Comparison of ENCODE assay signal across 1 cellular context in the genomic region with DNA sequence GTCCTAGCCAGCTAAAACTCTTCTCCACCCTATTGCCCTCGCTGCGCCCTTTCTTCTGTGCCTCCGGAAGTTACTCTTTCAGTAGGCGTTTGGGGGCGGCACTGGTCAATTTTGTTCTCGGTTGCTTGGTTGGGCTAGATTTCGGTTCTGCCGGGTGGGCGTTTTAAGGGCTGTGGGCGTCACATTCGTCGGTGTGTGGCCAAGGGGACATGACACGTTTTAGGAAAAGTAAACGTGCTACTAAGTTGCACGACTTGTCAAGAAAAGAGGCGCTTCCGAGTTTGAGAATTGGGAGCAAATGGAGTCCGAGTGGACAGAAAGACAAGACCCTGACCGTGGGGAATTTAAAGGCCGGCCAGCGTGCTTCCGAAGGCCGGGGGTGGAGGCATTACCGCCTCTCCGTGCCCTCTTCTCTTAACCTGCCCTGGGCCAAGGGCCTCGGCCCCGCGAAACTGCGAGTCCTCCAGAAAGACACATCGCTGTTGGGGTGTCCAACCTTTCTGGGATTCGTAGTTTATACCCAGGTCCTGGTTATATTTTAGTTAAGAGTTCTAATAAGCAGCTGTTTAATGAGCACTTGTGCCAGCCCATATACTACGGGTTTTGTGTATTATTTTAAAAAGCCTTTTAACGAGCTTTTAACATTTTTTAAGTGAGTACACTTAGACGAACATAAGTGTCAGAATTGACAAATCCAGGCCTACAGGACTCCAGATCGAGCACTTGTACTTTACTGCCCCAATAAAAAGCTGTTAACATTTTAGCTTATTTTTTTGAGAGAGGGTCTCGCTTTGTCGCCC.
TF ChIP-seq lines count a peak whose summit lies in the region.

No MANE protein-coding gene starts in this region.

TF ChIP-seq in HepG2, 621 proteins besides CTCF, POLR2A, EP300 and RAD21 (continued from another document and continues in another):
- TF ChIP-seq CAMTA2 (CRISPR knock-in tag; IDR thresholded peaks at IDR 0.05; ENCODE audit: borderline replicate concordance) (peak; percentile 59; the same call in 1 of the 2 replicates), HNF1A (IDR thresholded peaks at IDR 0.05; ENCODE audit: low read depth) (peak; percentile 50), HNF1A (CRISPR knock-in tag; IDR thresholded peaks at IDR 0.05; ENCODE audit: borderline replicate concordance) (no peak; the same call in 1 of the 2 replicates), ZNF572 (CRISPR knock-in tag; IDR thresholded peaks at IDR 0.05) (peak; percentile 72), ZNF782 (CRISPR knock-in tag; IDR thresholded peaks at IDR 0.05; ENCODE audit: borderline replicate concordance) (peak; percentile 99), MED8 (CRISPR knock-in tag; IDR thresholded peaks at IDR 0.05; ENCODE audit: insufficient replicate concordance) (peak; percentile 81), MTF2 (CRISPR knock-in tag; IDR thresholded peaks at IDR 0.05; ENCODE audit: borderline replicate concordance) (0 out of 2 replicates have a peak, but pooled peaks have one; percentile 53), HES4 (CRISPR knock-in tag; IDR thresholded peaks at IDR 0.05; ENCODE audit: borderline replicate concordance) (0 out of 2 replicates have a peak, but pooled peaks have one; percentile 40), ZNF350 (CRISPR knock-in tag; IDR thresholded peaks at IDR 0.05; ENCODE audit: borderline replicate concordance, low read depth) (no peak; the same call in 1 of the 2 replicates), ZNF816 (CRISPR knock-in tag; IDR thresholded peaks at IDR 0.05; ENCODE audit: borderline replicate concordance) (no peak), ZFX (CRISPR knock-in tag; IDR thresholded peaks at IDR 0.05; ENCODE audit: low read depth) (peak; percentile 48; the same call in 1 of the 2 replicates), ZNF646 (CRISPR knock-in tag; IDR thresholded peaks at IDR 0.05) (peak; percentile 37; the same call in 1 of the 2 replicates), NFYB (CRISPR knock-in tag; IDR thresholded peaks at IDR 0.05) (0 out of 2 replicates have a peak, but pooled peaks have one; percentile 4), ZBTB7B (CRISPR knock-in tag; IDR thresholded peaks at IDR 0.05) (peak; percentile 95), ZNF670 (CRISPR knock-in tag; IDR thresholded peaks at IDR 0.05; ENCODE audit: borderline replicate concordance) (peak; percentile 68; the same call in 1 of the 2 replicates), ELF4 (CRISPR knock-in tag; IDR thresholded peaks at IDR 0.05; ENCODE audit: borderline replicate concordance) (0 out of 2 replicates have a peak, but pooled peaks have one; percentile 56), SIN3A (IDR thresholded peaks at IDR 0.05; ENCODE audit: borderline replicate concordance, low read depth, low read length) (peak; percentile 61; the same call in 1 of the 2 replicates), SOX6 (IDR thresholded peaks at IDR 0.05) (no peak), SOX6 (CRISPR knock-in tag; IDR thresholded peaks at IDR 0.05) (peak; percentile 8; the same call in 1 of the 2 replicates), RXRB (CRISPR knock-in tag; IDR thresholded peaks at IDR 0.05; ENCODE audit: borderline replicate concordance) (no peak), ZNF605 (CRISPR knock-in tag; IDR thresholded peaks at IDR 0.05) (peak; percentile 58), SMYD3 (CRISPR knock-in tag; IDR thresholded peaks at IDR 0.05) (0 out of 2 replicates have a peak, but pooled peaks have one; percentile 7), SALL2 (CRISPR knock-in tag; IDR thresholded peaks at IDR 0.05) (peak; percentile 40), KDM5B (CRISPR knock-in tag; IDR thresholded peaks at IDR 0.05; ENCODE audit: borderline replicate concordance) (peak; percentile 56; the same call in 1 of the 2 replicates), TCF7 (IDR thresholded peaks at IDR 0.05; ENCODE audit: low read depth) (0 out of 2 replicates have a peak, but pooled peaks have one; percentile 23), PAWR (CRISPR knock-in tag; IDR thresholded peaks at IDR 0.05; ENCODE audit: borderline replicate concordance) (no peak), AFF4 (CRISPR knock-in tag; IDR thresholded peaks at IDR 0.05) (peak; percentile 80), ZNF788 (CRISPR knock-in tag; IDR thresholded peaks at IDR 0.05; ENCODE audit: borderline replicate concordance) (peak; percentile 8; the same call in 1 of the 2 replicates), ZNF83 (CRISPR knock-in tag; IDR thresholded peaks at IDR 0.05; ENCODE audit: borderline replicate concordance) (no peak), TP53 (CRISPR knock-in tag; conservative IDR thresholded peaks at IDR 0.05) (0 out of 2 replicates have a peak, but pooled peaks have one; percentile 11), ZNF792 (CRISPR knock-in tag; IDR thresholded peaks at IDR 0.05) (peak; percentile 40; the same call in 1 of the 2 replicates)
- TF ChIP-seq, protein P1, sequence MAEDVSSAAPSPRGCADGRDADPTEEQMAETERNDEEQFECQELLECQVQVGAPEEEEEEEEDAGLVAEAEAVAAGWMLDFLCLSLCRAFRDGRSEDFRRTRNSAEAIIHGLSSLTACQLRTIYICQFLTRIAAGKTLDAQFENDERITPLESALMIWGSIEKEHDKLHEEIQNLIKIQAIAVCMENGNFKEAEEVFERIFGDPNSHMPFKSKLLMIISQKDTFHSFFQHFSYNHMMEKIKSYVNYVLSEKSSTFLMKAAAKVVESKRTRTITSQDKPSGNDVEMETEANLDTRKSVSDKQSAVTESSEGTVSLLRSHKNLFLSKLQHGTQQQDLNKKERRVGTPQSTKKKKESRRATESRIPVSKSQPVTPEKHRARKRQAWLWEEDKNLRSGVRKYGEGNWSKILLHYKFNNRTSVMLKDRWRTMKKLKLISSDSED (CRISPR knock-in tag; IDR thresholded peaks at IDR 0.05) = 0 out of 2 replicates have a peak, but pooled peaks have one; percentile 40
- TF ChIP-seq, protein P2, sequence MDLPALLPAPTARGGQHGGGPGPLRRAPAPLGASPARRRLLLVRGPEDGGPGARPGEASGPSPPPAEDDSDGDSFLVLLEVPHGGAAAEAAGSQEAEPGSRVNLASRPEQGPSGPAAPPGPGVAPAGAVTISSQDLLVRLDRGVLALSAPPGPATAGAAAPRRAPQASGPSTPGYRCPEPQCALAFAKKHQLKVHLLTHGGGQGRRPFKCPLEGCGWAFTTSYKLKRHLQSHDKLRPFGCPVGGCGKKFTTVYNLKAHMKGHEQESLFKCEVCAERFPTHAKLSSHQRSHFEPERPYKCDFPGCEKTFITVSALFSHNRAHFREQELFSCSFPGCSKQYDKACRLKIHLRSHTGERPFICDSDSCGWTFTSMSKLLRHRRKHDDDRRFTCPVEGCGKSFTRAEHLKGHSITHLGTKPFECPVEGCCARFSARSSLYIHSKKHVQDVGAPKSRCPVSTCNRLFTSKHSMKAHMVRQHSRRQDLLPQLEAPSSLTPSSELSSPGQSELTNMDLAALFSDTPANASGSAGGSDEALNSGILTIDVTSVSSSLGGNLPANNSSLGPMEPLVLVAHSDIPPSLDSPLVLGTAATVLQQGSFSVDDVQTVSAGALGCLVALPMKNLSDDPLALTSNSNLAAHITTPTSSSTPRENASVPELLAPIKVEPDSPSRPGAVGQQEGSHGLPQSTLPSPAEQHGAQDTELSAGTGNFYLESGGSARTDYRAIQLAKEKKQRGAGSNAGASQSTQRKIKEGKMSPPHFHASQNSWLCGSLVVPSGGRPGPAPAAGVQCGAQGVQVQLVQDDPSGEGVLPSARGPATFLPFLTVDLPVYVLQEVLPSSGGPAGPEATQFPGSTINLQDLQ (CRISPR knock-in tag; IDR thresholded peaks at IDR 0.05) = no peak
- TF ChIP-seq, protein P3, sequence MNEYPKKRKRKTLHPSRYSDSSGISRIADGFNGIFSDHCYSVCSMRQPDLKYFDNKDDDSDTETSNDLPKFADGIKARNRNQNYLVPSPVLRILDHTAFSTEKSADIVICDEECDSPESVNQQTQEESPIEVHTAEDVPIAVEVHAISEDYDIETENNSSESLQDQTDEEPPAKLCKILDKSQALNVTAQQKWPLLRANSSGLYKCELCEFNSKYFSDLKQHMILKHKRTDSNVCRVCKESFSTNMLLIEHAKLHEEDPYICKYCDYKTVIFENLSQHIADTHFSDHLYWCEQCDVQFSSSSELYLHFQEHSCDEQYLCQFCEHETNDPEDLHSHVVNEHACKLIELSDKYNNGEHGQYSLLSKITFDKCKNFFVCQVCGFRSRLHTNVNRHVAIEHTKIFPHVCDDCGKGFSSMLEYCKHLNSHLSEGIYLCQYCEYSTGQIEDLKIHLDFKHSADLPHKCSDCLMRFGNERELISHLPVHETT (CRISPR knock-in tag; conservative IDR thresholded peaks at IDR 0.05) = peak; percentile 60; the same call in 1 of the 2 replicates
